In the genomic region with DNA sequence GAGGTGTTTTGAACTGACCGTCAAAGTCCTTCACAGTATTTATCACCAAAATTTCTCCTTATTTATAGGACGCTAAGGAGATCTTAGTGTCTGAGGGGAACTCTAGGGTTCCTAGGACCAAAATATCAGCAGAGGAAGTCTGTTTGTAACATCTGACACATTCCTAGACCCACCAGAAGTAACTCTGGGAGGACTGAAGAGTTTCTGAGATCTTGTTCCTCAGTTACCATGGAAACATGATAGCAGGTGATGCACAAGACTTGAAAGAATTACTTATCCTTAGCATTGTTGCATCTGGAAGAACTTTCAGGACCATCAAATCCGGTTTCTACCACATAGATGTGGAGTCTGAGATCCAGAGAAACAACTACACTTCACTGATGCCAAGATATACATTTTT, we compare ENCODE assay signal across 13 cellular contexts.
DNase-seq lines count a peak whose midpoint lies in the region.
"Had no signal": no experiment of that assay in that cellular context is flagged by ENCODE, and none has a peak within 500 bp of the region (broad histone marks: within the 10 kb centered on the region; RNA-seq: fewer than 3 reads in every experiment).

No MANE protein-coding gene starts in this region.

- DNase-seq in Ammon's horn (ENCODE audit: low spot score): peak; percentile 25
- peak; percentile 20 for DNase-seq in globus pallidus (ENCODE audit: low spot score)
- DNase-seq in pons (ENCODE audit: low spot score): peak; percentile 48
- DNase-seq in amniotic stem cell (lab: John Stamatoyannopoulos, UW): no peak
- no peak for DNase-seq in UCSD-AML1 (lab: John Stamatoyannopoulos, UW; ENCODE audit: unreplicated experiment)
- DNase-seq: AML-193; BE2C; CD4-positive, alpha-beta memory T cell; CD4-positive, CD25-positive, alpha-beta regulatory T cell; CD8-positive, alpha-beta memory T cell; COR-L47; DMS79 treated with DMSO at 0.1 percent for 48 hours; GF-D8 had no signal

Comparison
In these comparisons a context has a peak if more than half of its experiments do, and no peak if none do; other contexts are left out.
1. DNase-seq: peak in Ammon's horn (single experiment), globus pallidus (single experiment) and pons (single experiment); none in amniotic stem cell (single experiment) and UCSD-AML1 (single experiment).